Comparison of ENCODE assay signal across 18 cellular contexts in genomic region chr9:125514468-125514867, GRCh38.
DNase-seq lines count a peak whose midpoint lies in the region; ATAC-seq and TF ChIP-seq lines count a peak whose summit lies in the region.
"Had no signal": no experiment of that assay in that cellular context is flagged by ENCODE, and none has a peak within 500 bp of the region (broad histone marks: within the 10 kb centered on the region; RNA-seq: fewer than 3 reads in every experiment).

No MANE protein-coding gene starts in this region.

- no peak overlapping the region for H2BK15ac ChIP-seq in IMR-90 (ENCODE audit: low read depth, low read length)

- no peak overlapping the region for H3K14ac ChIP-seq in IMR-90 (replicated peaks; ENCODE audit: low read depth, low read length)

- no TSS peak for BruUV-seq in IMR-90 (replicated peaks; lab: Mats Ljungman, UMichigan)

- intact Hi-C loops in IMR-90 (cut with micrococcal nuclease) (no loop called here), adrenal gland (cut with DNase I) (no loop called here)

- no peak overlapping the region for H4K8ac ChIP-seq in IMR-90 (ENCODE audit: low read depth in 2 of 2, low read length in 2 of 2)

- peak overlapping the region; percentile 18 for H3K18ac ChIP-seq in IMR-90 (ENCODE audit: low read depth, low read length)

- H3K36me3 ChIP-seq in SK-N-SH (replicated peaks in 1 of 2; ENCODE audit: control insufficient read depth in 1 of 2, insufficient read depth in 2 of 2, low read length in 1 of 2) (peaks cover 0 to 3% of the 10 kb centered on the region in 2 experiments), IMR-90 (ENCODE audit: control insufficient read depth, insufficient read depth, low read length) (no peaks in the 10 kb centered on the region), adrenal gland (replicated peaks in 1 of 2) (no peaks in the 10 kb centered on the region), rectal smooth muscle tissue (ENCODE audit: control insufficient read depth, insufficient read depth, low read length) (no peaks in the 10 kb centered on the region)
- H3K36me3 ChIP-seq: esophagus squamous epithelium had no signal

- H3K9me2 ChIP-seq in SK-N-SH = no peaks in the 10 kb centered on the region

- H2BK5ac ChIP-seq in IMR-90 (ENCODE audit: low read depth, low read length, poor library complexity, severe bottlenecking) = no peak overlapping the region

- TF ChIP-seq CTCF in SK-N-SH (IDR thresholded peaks at IDR 0.05) = no peak
- no peak for TF ChIP-seq CTCF in IMR-90 (conservative IDR thresholded peaks at IDR 0.05; ENCODE audit: low read depth, low read length)
- TF ChIP-seq CTCF in adrenal gland (IDR thresholded peaks at IDR 0.05) = no peak

- POLR2A ChIA-PET in SK-N-SH (lab: Yijun Ruan, JAX) (interaction anchor here (0.6 kb wide), 1 partner anchor 275 kb away, joined by 3 read pairs; no protein-coding TSS in a partner anchor), IMR-90 (lab: Charles Lee; ENCODE audit: unreplicated experiment) (no interaction called here)

- H2AFZ ChIP-seq in SK-N-SH (ENCODE audit: low read depth) = no peak overlapping the region
- no peak overlapping the region for H2AFZ ChIP-seq in IMR-90 (replicated peaks; ENCODE audit: low read length, poor library complexity)
- H2AFZ ChIP-seq: parathyroid adenoma had no signal

- H3F3A ChIP-seq in SK-N-SH (replicated peaks; ENCODE audit: insufficient read depth) = peaks cover 15% of the 10 kb centered on the region

- peaks cover 18% of the 10 kb centered on the region for H3K9me1 ChIP-seq in IMR-90 (ENCODE audit: insufficient read depth, low read length)

- H2BK120ac ChIP-seq in IMR-90 (ENCODE audit: low read depth, low read length) = no peak overlapping the region

- H3K79me1 ChIP-seq in IMR-90 (ENCODE audit: low read depth in 1 of 2, low read length in 2 of 2) = peaks cover 16 to 55% of the 10 kb centered on the region in 2 experiments

- peak overlapping the region; percentile 26; the same call in 1 of the 2 replicates for H4K5ac ChIP-seq in IMR-90 (ENCODE audit: low read depth, low read length)

- no peak for TF ChIP-seq POLR2A in IMR-90 (IDR thresholded peaks at IDR 0.05; ENCODE audit: low read depth, low read length)
- no peak for TF ChIP-seq POLR2A in adrenal gland (IDR thresholded peaks at IDR 0.05)

- ATAC-seq in SK-N-SH treated with all-trans-retinoic acid at 6 μM for 48 hours (no peak), IMR-90 (ENCODE audit: low read depth) (no peak)

- no peak overlapping the region for H3K23ac ChIP-seq in IMR-90 (ENCODE audit: low read depth, low read length)

- CTCF ChIA-PET in SK-N-SH (lab: Yijun Ruan, JAX) (interaction anchor here (0.8 to 1.7 kb wide), 5 partner anchors 11 to 107 kb away, joined by 3 to 5 read pairs (median 3); no protein-coding TSS in a partner anchor), IMR-90 (lab: Yijun Ruan, JAX) (no interaction called here)

- H3K9ac ChIP-seq in SK-N-SH = no peak overlapping the region
- no peak overlapping the region for H3K9ac ChIP-seq in IMR-90 (ENCODE audit: low read depth, low read length)
- no peak overlapping the region for H3K9ac ChIP-seq in rectal smooth muscle tissue (ENCODE audit: low read length)
- H3K9ac ChIP-seq: BLaER1, parathyroid adenoma had no signal

- no peak overlapping the region for H2BK20ac ChIP-seq in IMR-90 (ENCODE audit: low read depth, low read length)

- no peak for TF ChIP-seq RAD21 in SK-N-SH (IDR thresholded peaks at IDR 0.05; ENCODE audit: low read length)
- TF ChIP-seq RAD21 in IMR-90 (IDR thresholded peaks at IDR 0.05; ENCODE audit: low read length) = no peak

- DNase-seq in SK-N-SH (no peak), IMR-90 (no peak), adrenal gland (no peak), NCI-H82 treated with DMSO at 0.1 percent for 48 hours (lab: John Stamatoyannopoulos, UW; ENCODE audit: unreplicated experiment) (no peak), COLO829 (ENCODE audit: low spot score) (no peak)
- no peak for DNase-seq in stimulated activated CD4-positive, alpha-beta T cell treated with anti-CD3 and anti-CD28 coated beads, Interleukin-1b, Interleukin-23, amount 100 ng/mL, for 48 hours
- DNase-seq: activated CD4-positive, alpha-beta T cell treated with anti-CD3 and anti-CD28 coated beads, Interleukin-2, amount 50 U/mL, for 1 hour; esophagus squamous epithelium; Kasumi-1; naive B cell; NCI-H1105; NCI-H510A treated with DMSO at 0.1 percent for 48 hours; stimulated activated CD4-positive, alpha-beta T cell treated with anti-CD3 and anti-CD28 coated beads, Interleukin-2, amount 100 ng/mL, for 48 hours had no signal

- in situ Hi-C loops in IMR-90 (cut with MboI; ENCODE audit: low sequenced_read_pairs) = no loop called here

- H3K4me1 ChIP-seq in SK-N-SH (ENCODE audit: control insufficient read depth in 1 of 2, insufficient read depth in 2 of 2, low read depth in 1 of 2, low read length in 1 of 2) = peaks cover 9 to 15% of the 10 kb centered on the region in 2 experiments
- peaks cover 18% of the 10 kb centered on the region for H3K4me1 ChIP-seq in IMR-90 (ENCODE audit: control insufficient read depth, insufficient read depth, low read length)
- peaks cover 17 to 40% of the 10 kb centered on the region in 2 donors for H3K4me1 ChIP-seq in adrenal gland (replicated peaks in 1 of 2)
- peaks cover 37% of the 10 kb centered on the region for H3K4me1 ChIP-seq in rectal smooth muscle tissue (ENCODE audit: control insufficient read depth, insufficient read depth, low read length)
- H3K4me1 ChIP-seq: BLaER1, parathyroid adenoma had no signal

- H3K4me3 ChIP-seq in SK-N-SH (ENCODE audit: low read depth in 2 of 2, low read length in 1 of 2) (no peak overlapping the region; a peak in 1 of 4 replicates), IMR-90 (ENCODE audit: insufficient read depth, low read depth, low read length) (no peak overlapping the region), adrenal gland (no peak overlapping the region), rectal smooth muscle tissue (ENCODE audit: low read length) (no peak overlapping the region)
- H3K4me3 ChIP-seq: BLaER1 had no signal

- H3K27ac ChIP-seq in SK-N-SH (ENCODE audit: low read depth in 2 of 2, low read length in 1 of 2) = peak overlapping the region in 1 of 2 experiments; percentile 73; a peak in 1 of 4 replicates
- no peak overlapping the region for H3K27ac ChIP-seq in IMR-90 (ENCODE audit: insufficient read depth, low read length)
- peak overlapping the region; percentile 45 to 90 (median 81) for H3K27ac ChIP-seq in adrenal gland
- peak overlapping the region; percentile 57 for H3K27ac ChIP-seq in rectal smooth muscle tissue (ENCODE audit: low read depth, low read length)
- H3K27ac ChIP-seq: 22Rv1, BLaER1, parathyroid adenoma had no signal

- H3K27me3 ChIP-seq in SK-N-SH (ENCODE audit: insufficient read depth) (no peaks in the 10 kb centered on the region), IMR-90 (ENCODE audit: control insufficient read depth, insufficient read depth, low read length) (no peaks in the 10 kb centered on the region), adrenal gland (no peaks in the 10 kb centered on the region), rectal smooth muscle tissue (ENCODE audit: control insufficient read depth, insufficient read depth, low read length) (no peaks in the 10 kb centered on the region)
- H3K27me3 ChIP-seq: BLaER1, esophagus squamous epithelium had no signal

- peak overlapping the region; percentile 87 for H3K4ac ChIP-seq in IMR-90 (ENCODE audit: low read depth, low read length)

- no peak overlapping the region for H2AK9ac ChIP-seq in IMR-90 (replicated peaks; ENCODE audit: low read depth, low read length, poor library complexity)

- H3K56ac ChIP-seq in IMR-90 (ENCODE audit: extremely low read depth, insufficient read depth, low read length) = no peak overlapping the region

- peaks cover 18% of the 10 kb centered on the region for H3K79me2 ChIP-seq in SK-N-SH (ENCODE audit: insufficient read depth)

- H4K20me1 ChIP-seq in SK-N-SH (ENCODE audit: insufficient read depth) (no peaks in the 10 kb centered on the region), IMR-90 (ENCODE audit: insufficient read depth, low read length) (peaks cover 11% of the 10 kb centered on the region; the same call in 1 of the 2 replicates)
- H4K20me1 ChIP-seq: BLaER1 had no signal

- WGBS in SK-N-SH (ENCODE audit: low lambda C conversion rate) = 87% methylated on average over 4 of the region's 4 CpGs
- WGBS in IMR-90 (ENCODE audit: extremely low coverage in 2 of 2, insufficient read length in 1 of 2), 2 experiments = 100% methylated on average over 1 of the region's 4 CpGs; no CpG with 5 or more reads in 1 of the 2 experiments
- WGBS in adrenal gland, 4 donors = 87 to 98% (median 95%) methylated on average over 4 of the region's 4 CpGs

- H4K91ac ChIP-seq in IMR-90 (ENCODE audit: insufficient read depth, low read depth, low read length) = no peak overlapping the region

- H2AK5ac ChIP-seq in IMR-90 (ENCODE audit: low read depth, low read length) = peak overlapping the region; percentile 99; the same call in 1 of the 2 replicates

- no peak for TF ChIP-seq EP300 in SK-N-SH (IDR thresholded peaks at IDR 0.05; ENCODE audit: borderline replicate concordance in 1 of 2, low read depth in 1 of 2, low read length in 1 of 2)

- dilution Hi-C loops in IMR-90 (cut with HindIII; ENCODE audit: low sequenced_read_pairs, unreplicated experiment) = no loop called here

- H3K9me3 ChIP-seq in SK-N-SH = no peaks in the 10 kb centered on the region
- no peaks in the 10 kb centered on the region for H3K9me3 ChIP-seq in IMR-90 (ENCODE audit: control insufficient read depth, insufficient read depth, low read length)
- no peaks in the 10 kb centered on the region for H3K9me3 ChIP-seq in adrenal gland (replicated peaks in 1 of 3)
- H3K9me3 ChIP-seq: BLaER1, esophagus squamous epithelium had no signal

- 0 out of 2 replicates have a peak overlapping the region, but pooled peaks have one; percentile 81 for H3K4me2 ChIP-seq in SK-N-SH
- H3K4me2 ChIP-seq in IMR-90 (ENCODE audit: low read depth, low read length) = no peak overlapping the region
- H3K4me2 ChIP-seq: BLaER1 had no signal

TF ChIP-seq in IMR-90, 13 proteins besides CTCF, POLR2A, EP300 and RAD21:
- TF ChIP-seq USF2 (IDR thresholded peaks at IDR 0.05; ENCODE audit: low read depth, low read length) = no peak
